ENCODE assay signal across 1 cellular context in genomic region chr5:157469073-157469472, GRCh38.
TF ChIP-seq lines count a peak whose summit lies in the region.

No MANE protein-coding gene starts in this region.

TF ChIP-seq in HCT116, 20 proteins besides CTCF, POLR2A, EP300 and RAD21 (continued from another document):
- TF ChIP-seq REST (IDR thresholded peaks at IDR 0.05; ENCODE audit: low read depth) = no peak
